In genomic region chr4:79292008-79292407, GRCh38 we compare ENCODE assay signal across 20 cellular contexts.
DNase-seq lines count a peak whose midpoint lies in the region; ATAC-seq and TF ChIP-seq lines count a peak whose summit lies in the region.
"Had no signal": no experiment of that assay in that cellular context is flagged by ENCODE, and none has a peak within 500 bp of the region (broad histone marks: within the 10 kb centered on the region; RNA-seq: fewer than 3 reads in every experiment).

No MANE protein-coding gene starts in this region.

- in situ Hi-C loops in GM13977 (cut with MboI; ENCODE audit: low pct_unique_long_range_greater_than_20kb, low sequenced_read_pairs, unreplicated experiment) = no loop called here

- ATAC-seq in GM21360 (IDR thresholded peaks at IDR 0.05; ENCODE audit: unreplicated experiment) (peak; percentile 92), HG02852 (IDR thresholded peaks at IDR 0.05; ENCODE audit: unreplicated experiment) (peak; percentile 87), HG03442 (IDR thresholded peaks at IDR 0.05; ENCODE audit: unreplicated experiment) (peak; percentile 90), HG02840 (IDR thresholded peaks at IDR 0.05; ENCODE audit: low FRiP score, unreplicated experiment) (no peak)

- no peak for TF ChIP-seq CTCF in GM13977 (IDR thresholded peaks at IDR 0.05; ENCODE audit: extremely low read depth, insufficient read depth, missing control alignments)

- DNase-seq in GM13977 (ENCODE audit: low spot score) (peak; percentile 28), cortex of kidney (lab: John Stamatoyannopoulos, UW) (no peak), hypothalamus (lab: John Stamatoyannopoulos, UW) (no peak), GOT3 (lab: John Stamatoyannopoulos, UW) (no peak)
- DNase-seq: activated CD4-positive, alpha-beta T cell treated with anti-CD3 and anti-CD28 coated beads, Interleukin-2, amount 50 U/mL, for 4 hours; activated CD8-positive, alpha-beta memory T cell treated with anti-CD3 and anti-CD28 coated beads, Interleukin-2, amount 50 U/mL, for 48 hours; activated naive CD4-positive, alpha-beta T cell treated with anti-CD3 and anti-CD28 coated beads, Interleukin-2, amount 10 ng/mL, durations not matched to agents 7 days and 5 days; amniotic stem cell; brain microvascular endothelial cell; DMS79 treated with DMSO at 0.1 percent for 48 hours; GF-D8; HCEC 1CT; NCI-H1436; NCI-H446 treated with DMSO at 0.1 percent for 48 hours; stimulated activated CD4-positive, alpha-beta T cell treated with anti-CD3 and anti-CD28 coated beads, Interleukin-4, amount 100 ng/mL, for 1 hour; upper lobe of left lung had no signal
